In the genomic region with DNA sequence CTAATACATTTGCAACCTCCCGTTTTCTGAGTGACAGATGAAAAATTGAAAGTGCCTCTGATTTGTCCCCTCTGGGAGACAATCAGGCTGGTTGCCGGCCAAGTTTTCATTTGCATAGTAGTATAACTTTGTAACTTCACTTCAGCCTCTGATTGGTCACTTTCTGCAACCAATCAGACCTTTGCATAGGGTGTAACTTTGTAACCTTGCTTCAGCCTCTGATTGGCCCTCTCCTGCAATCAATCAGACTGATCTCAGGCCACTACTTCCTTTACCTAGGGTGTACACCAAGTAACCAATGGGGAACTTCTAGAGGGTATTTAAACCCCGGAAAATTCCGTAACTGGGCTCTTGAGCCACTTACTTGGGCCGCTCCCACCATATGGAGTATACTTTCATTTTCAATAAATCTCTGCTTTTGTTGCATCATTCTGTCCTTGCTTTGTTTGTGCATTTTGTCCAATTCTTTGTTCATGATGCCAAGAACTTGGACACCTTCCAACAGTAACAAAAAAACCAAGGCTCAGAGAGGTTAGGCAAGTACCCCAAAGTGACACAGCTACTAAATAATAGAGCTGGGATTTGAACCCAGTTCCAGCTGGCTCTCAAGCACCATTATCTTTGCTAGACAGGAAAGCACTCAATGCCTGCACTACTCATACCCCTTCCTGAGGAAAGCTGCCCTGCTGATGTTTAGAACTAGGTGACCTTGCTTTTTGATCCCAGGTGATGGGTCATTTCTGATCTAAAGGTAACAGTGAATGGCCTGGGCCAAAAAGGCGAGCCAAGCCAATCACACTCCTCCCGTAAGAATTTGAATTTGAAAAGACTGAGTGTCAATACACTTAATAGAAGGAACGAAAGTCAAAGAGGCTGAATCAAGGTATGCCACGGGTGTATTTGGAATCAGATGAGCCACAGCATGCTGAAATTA, we compare ENCODE assay signal across 11 cellular contexts. TPM values are rescaled to one million over a fixed set of nuclear protein-coding genes. Genes with fewer than 3 reads are reported as not detected.
DNase-seq lines count a peak whose midpoint lies in the region; TF ChIP-seq lines count a peak whose summit lies in the region.
"Had no signal": no experiment of that assay in that cellular context is flagged by ENCODE, and none has a peak within 500 bp of the region (broad histone marks: within the 10 kb centered on the region; RNA-seq: fewer than 3 reads in every experiment).

No MANE protein-coding gene starts in this region.

- no peak overlapping the region for H3K4me3 Mint-ChIP-seq in progenitor cell of endocrine pancreas (ENCODE audit: low read depth)

- peaks cover 19% of the 10 kb centered on the region for H3K4me1 Mint-ChIP-seq in progenitor cell of endocrine pancreas (ENCODE audit: low read depth)

- POLR2A ChIA-PET in HEK293T (lab: Yijun Ruan, JAX) = no interaction called here

- no peaks in the 10 kb centered on the region for H3K36me3 Mint-ChIP-seq in progenitor cell of endocrine pancreas (ENCODE audit: insufficient read depth)

- DNase-seq in HEK293T (ENCODE audit: extremely low spot score) (no peak), NOMO-1 (lab: John Stamatoyannopoulos, UW; ENCODE audit: unreplicated experiment in 2 of 2) (peak; percentile 18 to 53), fibroblast of gingiva (ENCODE audit: low read depth) (peak; percentile 55), progenitor cell of endocrine pancreas (ENCODE audit: low spot score, unreplicated experiment) (no peak), NCI-H1092 (lab: John Stamatoyannopoulos, UW) (no peak), G401 (ENCODE audit: low spot score) (no peak)
- DNase-seq in effector CD8-positive, alpha-beta T cell (lab: John Stamatoyannopoulos, UW) = no peak
- DNase-seq: brain microvascular endothelial cell, GOT3 had no signal

- CTCF ChIA-PET in HEK293T (lab: Yijun Ruan, JAX) = no interaction called here

- no peak for TF ChIP-seq CTCF in progenitor cell of endocrine pancreas (IDR thresholded peaks at IDR 0.05; ENCODE audit: unreplicated experiment)

- peak overlapping the region; percentile 56 for H3K27ac Mint-ChIP-seq in progenitor cell of endocrine pancreas

- H3K9me3 Mint-ChIP-seq in progenitor cell of endocrine pancreas (ENCODE audit: low read depth) = no peaks in the 10 kb centered on the region

- in situ Hi-C loops in G401 (cut with HindIII; ENCODE audit: low sequenced_read_pairs) = no loop called here

- no peaks in the 10 kb centered on the region for H3K27me3 Mint-ChIP-seq in progenitor cell of endocrine pancreas

TF ChIP-seq in HEK293T, 16 proteins besides CTCF, POLR2A, EP300 and RAD21:
- TF ChIP-seq, protein P1, sequence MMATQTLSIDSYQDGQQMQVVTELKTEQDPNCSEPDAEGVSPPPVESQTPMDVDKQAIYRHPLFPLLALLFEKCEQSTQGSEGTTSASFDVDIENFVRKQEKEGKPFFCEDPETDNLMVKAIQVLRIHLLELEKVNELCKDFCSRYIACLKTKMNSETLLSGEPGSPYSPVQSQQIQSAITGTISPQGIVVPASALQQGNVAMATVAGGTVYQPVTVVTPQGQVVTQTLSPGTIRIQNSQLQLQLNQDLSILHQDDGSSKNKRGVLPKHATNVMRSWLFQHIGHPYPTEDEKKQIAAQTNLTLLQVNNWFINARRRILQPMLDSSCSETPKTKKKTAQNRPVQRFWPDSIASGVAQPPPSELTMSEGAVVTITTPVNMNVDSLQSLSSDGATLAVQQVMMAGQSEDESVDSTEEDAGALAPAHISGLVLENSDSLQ (IDR thresholded peaks at IDR 0.05) = peak; percentile 73
- TF ChIP-seq BHLHE40 (IDR thresholded peaks at IDR 0.05; ENCODE audit: borderline replicate concordance) = no peak
- TF ChIP-seq FOXA1 (IDR thresholded peaks at IDR 0.05) = no peak

RNA-seq across cellular contexts. Expression of a gene that starts 10.9 kb away (rescaled TPM):
- total RNA-seq in progenitor cell of endocrine pancreas = 1.1 TPM in 2 replicates
- 0.06 and 0.17 TPM in 2 replicates for total RNA-seq in G401 (2014; rRNA removed; shearing (Covaris generic))
- total RNA-seq: endothelial cell of umbilical vein, SJSA1 had no signal

RNA-seq across cellular contexts. Expression of a gene that starts 16.9 kb away (rescaled TPM):
- total RNA-seq in progenitor cell of endocrine pancreas = 236 and 256 TPM in 2 replicates
- total RNA-seq in G401 (2014; rRNA removed; shearing (Covaris generic)) = 1,097 and 1,243 TPM in 2 replicates

RNA-seq across cellular contexts. Expression of a gene that starts 31.3 kb away (rescaled TPM):
- 187 and 193 TPM in 2 replicates for total RNA-seq in progenitor cell of endocrine pancreas
- total RNA-seq in G401 (2014; rRNA removed; shearing (Covaris generic)) = 803 and 820 TPM in 2 replicates

Comparison
In these comparisons a context has a peak if more than half of its experiments do, and no peak if none do; other contexts are left out.
1. DNase-seq: peak in NOMO-1 (2 of 2) and fibroblast of gingiva (single experiment); none in HEK293T (single experiment), progenitor cell of endocrine pancreas (single experiment), effector CD8-positive, alpha-beta T cell (single experiment), NCI-H1092 (single experiment) and G401 (single experiment).